32 cellular contexts compared by ENCODE assay signal in the genomic region with DNA sequence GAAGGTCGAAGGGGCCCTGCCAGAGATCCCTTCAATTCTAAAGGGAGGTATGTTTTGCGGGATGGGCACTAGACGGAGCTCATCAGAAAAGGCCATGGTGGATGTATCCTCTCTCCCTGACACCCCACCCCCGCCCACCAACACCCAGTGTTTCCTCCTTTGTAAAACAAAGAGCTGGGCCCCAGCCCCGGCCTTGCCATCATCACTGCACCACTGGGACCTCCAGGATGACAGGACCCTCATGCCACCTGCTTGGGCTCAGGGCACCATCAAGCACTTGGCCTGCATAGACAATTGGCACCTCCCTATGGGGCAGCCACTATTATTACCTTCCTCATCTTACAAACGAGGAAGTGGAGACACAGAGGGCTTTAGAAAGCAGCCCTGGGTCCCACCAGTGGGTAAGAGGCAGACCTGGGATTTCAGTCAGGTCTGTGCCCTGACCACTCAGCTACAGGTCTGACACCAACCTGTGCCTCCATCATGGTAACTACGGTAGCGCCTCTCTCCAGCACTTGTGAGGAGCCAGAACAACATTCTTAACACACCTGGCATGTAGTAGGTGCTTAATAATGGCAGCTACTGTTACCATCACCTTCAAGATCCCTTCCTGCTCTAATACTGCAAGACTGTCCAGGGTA. TPM values are rescaled to one million over a fixed set of nuclear protein-coding genes. Genes with fewer than 3 reads are reported as not detected.
A peak's percentile ranks its signal among the peaks of the same experiment; 100 is the strongest.
DNase-seq lines count a peak whose midpoint lies in the region; ATAC-seq and TF ChIP-seq lines count a peak whose summit lies in the region.
"Had no signal": no experiment of that assay in that cellular context is flagged by ENCODE, and none has a peak within 500 bp of the region (broad histone marks: within the 10 kb centered on the region; RNA-seq: fewer than 3 reads in every experiment).

No MANE protein-coding gene starts in this region.

- peak overlapping the region; percentile 32 for H3K14ac ChIP-seq in neuronal stem cell (ENCODE audit: low read length)

- no peak overlapping the region for H4K8ac ChIP-seq in neuronal stem cell (ENCODE audit: low read depth, low read length)

- DNase-seq in activated effector memory CD4-positive, alpha-beta T cell treated with anti-CD3 and anti-CD28 coated beads, Interleukin-2, amount 50 U/mL, for 16 hours, result peak; percentile 19
- no peak for DNase-seq in activated effector memory CD4-positive, alpha-beta T cell treated with Interleukin-2 at 50 U/mL for 16 hours
- peak; percentile 55 for DNase-seq in coronary artery (ENCODE audit: low spot score)
- no peak for DNase-seq in neuronal stem cell (ENCODE audit: low spot score)
- peak; percentile 31 for DNase-seq in upper lobe of right lung
- DNase-seq in stimulated activated naive CD8-positive, alpha-beta T cell treated with anti-CD3 and anti-CD28 coated beads, Interleukin-15, amount 100 ng/mL, for 72 hours, result no peak
- DNase-seq: activated CD4-positive, alpha-beta T cell treated with anti-CD3 and anti-CD28 coated beads, Interleukin-2, amount 50 U/mL, for 48 hours; CD4-positive, alpha-beta memory T cell; glutamatergic neuron; GM23248; midbrain; naive B cell; NCI-H187; NCI-H2171 treated with DMSO at 0.1 percent for 48 hours; NCI-H510A; stimulated activated CD4-positive, alpha-beta T cell treated with anti-CD3 and anti-CD28 coated beads, Interleukin-15, amount 100 ng/mL, for 24 hours had no signal

- no peak overlapping the region for H3K27ac ChIP-seq in coronary artery
- H3K27ac ChIP-seq in neuronal stem cell (replicated peaks; ENCODE audit: low read length), result no peak overlapping the region
- no peak overlapping the region for H3K27ac ChIP-seq in upper lobe of right lung
- H3K27ac ChIP-seq: GM23248, psoas muscle, vagina had no signal

- intact Hi-C loops in upper lobe of right lung (cut with DNase I), result no loop called here

- H3K9ac ChIP-seq in neuronal stem cell (ENCODE audit: low read depth, low read length, poor library complexity), result no peak overlapping the region
- H3K9ac ChIP-seq: GM23248 had no signal

- no peak overlapping the region for H2AFZ ChIP-seq in neuronal stem cell (ENCODE audit: low read length)
- H2AFZ ChIP-seq: GM23248 had no signal

- H3K27me3 ChIP-seq in neuronal stem cell (ENCODE audit: control insufficient read depth in 3 of 3, insufficient read depth in 3 of 3, low read depth in 1 of 3, low read length in 3 of 3), result no peaks in the 10 kb centered on the region
- H3K27me3 ChIP-seq in upper lobe of right lung, result no peaks in the 10 kb centered on the region
- H3K27me3 ChIP-seq: breast epithelium, vagina had no signal

- H2BK15ac ChIP-seq in neuronal stem cell (ENCODE audit: low read length), result no peak overlapping the region

- no peak overlapping the region for H2BK120ac ChIP-seq in neuronal stem cell (ENCODE audit: low read depth, low read length)

- H3K9me3 ChIP-seq in neuronal stem cell (replicated peaks in 1 of 2; ENCODE audit: control insufficient read depth in 2 of 2, insufficient read depth in 1 of 2, low read depth in 1 of 2, low read length in 2 of 2), result peaks cover 0 to 4% of the 10 kb centered on the region in 2 donors
- no peaks in the 10 kb centered on the region for H3K9me3 ChIP-seq in upper lobe of right lung
- H3K9me3 ChIP-seq: breast epithelium, psoas muscle, vagina had no signal

- no peak overlapping the region for H2BK12ac ChIP-seq in neuronal stem cell (ENCODE audit: low read length)

- H3K79me1 ChIP-seq in neuronal stem cell (ENCODE audit: low read depth, low read length), result no peaks in the 10 kb centered on the region

- no peak overlapping the region for H3K4ac ChIP-seq in neuronal stem cell (ENCODE audit: low read length)

- no peak overlapping the region for H3K4me2 ChIP-seq in neuronal stem cell (ENCODE audit: insufficient read depth, low read length, poor library complexity, severe bottlenecking)

- no peaks in the 10 kb centered on the region for H3K9me3 Mint-ChIP-seq in stimulated activated naive CD8-positive, alpha-beta T cell treated with anti-CD3 and anti-CD28 coated beads, Interleukin-15, amount 100 ng/mL, for 72 hours
- H3K9me3 Mint-ChIP-seq: activated naive CD4-positive, alpha-beta T cell treated with anti-CD3 and anti-CD28 coated beads, Interleukin-2, amount 50 U/mL, for 72 hours; activated T-helper 2 cell treated with anti-CD3 and anti-CD28 coated beads, Interferon-gamma antibody, Interleukin-2, Interleukin-4, amounts not matched to agents 10 μg/mL and 5 μg/mL and 100 μg/mL, durations not matched to agents 14 hours and 24 hours and 36 hours; CD4-positive, alpha-beta memory T cell; naive B cell; stimulated activated effector memory CD8-positive, alpha-beta T cell treated with anti-CD3 and anti-CD28 coated beads, Interleukin-12 subunit alpha, Interleukin-12 subunit beta, amount 100 ng/mL, for 72 hours; T-helper 1 cell treated with Interleukin-12 subunit alpha and Interleukin-12 subunit beta and Interleukin-4 antibody, amounts not matched to agents 30 μg/mL and 1 μg/mL, for 36 hours had no signal

- H3K4me1 Mint-ChIP-seq in stimulated activated naive CD8-positive, alpha-beta T cell treated with anti-CD3 and anti-CD28 coated beads, Interleukin-15, amount 100 ng/mL, for 72 hours, result no peaks in the 10 kb centered on the region
- H3K4me1 Mint-ChIP-seq: CD4-positive, alpha-beta memory T cell; IgD-negative memory B cell; stimulated activated effector memory CD8-positive, alpha-beta T cell treated with anti-CD3 and anti-CD28 coated beads, Interleukin-12 subunit alpha, Interleukin-12 subunit beta, amount 100 ng/mL, for 72 hours had no signal

- H4K91ac ChIP-seq in neuronal stem cell (ENCODE audit: low read depth, low read length, poor library complexity), result no peak overlapping the region

- TF ChIP-seq CTCF in coronary artery (IDR thresholded peaks at IDR 0.05) (no peak), upper lobe of right lung (IDR thresholded peaks at IDR 0.05) (no peak)

- no peak overlapping the region for H3K27ac Mint-ChIP-seq in stimulated activated naive CD8-positive, alpha-beta T cell treated with anti-CD3 and anti-CD28 coated beads, Interleukin-15, amount 100 ng/mL, for 72 hours
- H3K27ac Mint-ChIP-seq: activated naive CD4-positive, alpha-beta T cell treated with anti-CD3 and anti-CD28 coated beads, Interleukin-2, amount 50 U/mL, for 72 hours; activated T-helper 2 cell treated with anti-CD3 and anti-CD28 coated beads, Interferon-gamma antibody, Interleukin-2, Interleukin-4, amounts not matched to agents 10 μg/mL and 5 μg/mL and 100 μg/mL, durations not matched to agents 14 hours and 24 hours and 36 hours; IgD-negative memory B cell; stimulated activated effector memory CD8-positive, alpha-beta T cell treated with anti-CD3 and anti-CD28 coated beads, Interleukin-12 subunit alpha, Interleukin-12 subunit beta, amount 100 ng/mL, for 72 hours; T-helper 1 cell treated with Interleukin-12 subunit alpha and Interleukin-12 subunit beta and Interleukin-4 antibody, amounts not matched to agents 30 μg/mL and 1 μg/mL, for 36 hours had no signal

- peak overlapping the region; percentile 56 for H2AK5ac ChIP-seq in neuronal stem cell (ENCODE audit: low read depth, low read length)

- no peaks in the 10 kb centered on the region for H3K27me3 Mint-ChIP-seq in stimulated activated naive CD8-positive, alpha-beta T cell treated with anti-CD3 and anti-CD28 coated beads, Interleukin-15, amount 100 ng/mL, for 72 hours

- ATAC-seq in upper lobe of right lung (no peak), GM21390 (IDR thresholded peaks at IDR 0.05; ENCODE audit: unreplicated experiment) (no peak), GM18520 (IDR thresholded peaks at IDR 0.05; ENCODE audit: unreplicated experiment) (no peak)
- no peak for ATAC-seq in stimulated activated naive CD8-positive, alpha-beta T cell treated with anti-CD3 and anti-CD28 coated beads, Interleukin-15, amount 100 ng/mL, for 72 hours
- ATAC-seq: activated naive CD4-positive, alpha-beta T cell treated with anti-CD3 and anti-CD28 coated beads, Interleukin-2, amount 50 U/mL, for 72 hours; psoas muscle; stimulated activated effector memory CD8-positive, alpha-beta T cell treated with anti-CD3 and anti-CD28 coated beads, Interleukin-12 subunit alpha, Interleukin-12 subunit beta, amount 100 ng/mL, for 72 hours had no signal

- no peak overlapping the region for H3K23ac ChIP-seq in neuronal stem cell (ENCODE audit: low read depth, low read length, poor library complexity)

- H3K36me3 ChIP-seq in neuronal stem cell (replicated peaks in 1 of 2; ENCODE audit: control insufficient read depth in 2 of 2, insufficient read depth in 2 of 2, low read length in 2 of 2) (no peaks in the 10 kb centered on the region), upper lobe of right lung (no peaks in the 10 kb centered on the region)
- H3K36me3 ChIP-seq: breast epithelium, vagina had no signal

- no peak overlapping the region for H3K4me3 Mint-ChIP-seq in stimulated activated naive CD8-positive, alpha-beta T cell treated with anti-CD3 and anti-CD28 coated beads, Interleukin-15, amount 100 ng/mL, for 72 hours
- H3K4me3 Mint-ChIP-seq: CD4-positive, alpha-beta memory T cell; IgD-negative memory B cell; naive B cell; stimulated activated effector memory CD8-positive, alpha-beta T cell treated with anti-CD3 and anti-CD28 coated beads, Interleukin-12 subunit alpha, Interleukin-12 subunit beta, amount 100 ng/mL, for 72 hours; T-helper 1 cell treated with Interleukin-12 subunit alpha and Interleukin-12 subunit beta and Interleukin-4 antibody, amounts not matched to agents 30 μg/mL and 1 μg/mL, for 36 hours had no signal

- H2BK5ac ChIP-seq in neuronal stem cell (ENCODE audit: low read length), result no peak overlapping the region

- WGBS in neuronal stem cell (ENCODE audit: extremely low coverage in 2 of 2, insufficient read length in 2 of 2, insufficient replicate concordance in 1 of 2), 2 donors, result no CpG with 5 or more reads among the region's 8 CpGs

- H3K18ac ChIP-seq in neuronal stem cell (ENCODE audit: low read length), result no peak overlapping the region

- H3K4me1 ChIP-seq in neuronal stem cell (ENCODE audit: control insufficient read depth in 2 of 2, insufficient read depth in 1 of 2, low read depth in 1 of 2, low read length in 2 of 2), result peaks cover 0 to 1% of the 10 kb centered on the region in 2 donors
- no peaks in the 10 kb centered on the region for H3K4me1 ChIP-seq in upper lobe of right lung
- H3K4me1 ChIP-seq: breast epithelium, psoas muscle had no signal

- H3K4me3 ChIP-seq in coronary artery, result no peak overlapping the region
- no peak overlapping the region for H3K4me3 ChIP-seq in neuronal stem cell (ENCODE audit: low read length in 2 of 2)
- H3K4me3 ChIP-seq in upper lobe of right lung, result no peak overlapping the region
- H3K4me3 ChIP-seq: GM23248, psoas muscle had no signal

RNA-seq across cellular contexts. Expression of gene CALML3, which starts 2.0 kb away (rescaled TPM):
- not detected for polyA plus RNA-seq in neuronal stem cell (2013, experiment 1 of 2)
- polyA plus RNA-seq in neuronal stem cell (2013, experiment 2 of 2), result not detected
- not detected for total RNA-seq in upper lobe of right lung
- total RNA-seq: activated naive CD4-positive, alpha-beta T cell treated with anti-CD3 and anti-CD28 coated beads, Interleukin-2, amount 50 U/mL, for 72 hours; activated T-helper 2 cell treated with anti-CD3 and anti-CD28 coated beads, Interferon-gamma antibody, Interleukin-2, Interleukin-4, amounts not matched to agents 10 μg/mL and 5 μg/mL and 100 μg/mL, durations not matched to agents 14 hours and 24 hours and 36 hours; CD4-positive, alpha-beta memory T cell; epithelial cell of proximal tubule; fibroblast of villous mesenchyme; GM23248; liver; psoas muscle; sciatic nerve; SK-MEL-5; temporal lobe had no signal
- polyA plus RNA-seq: CD4-positive, alpha-beta memory T cell; GM23248; IgD-negative memory B cell; liver had no signal

RNA-seq across cellular contexts. Expression of gene CALML5, which starts 27.4 kb away (rescaled TPM):
- not detected for polyA plus RNA-seq in neuronal stem cell (2013, experiment 1 of 2)
- not detected for polyA plus RNA-seq in neuronal stem cell (2013, experiment 2 of 2)
- not detected for total RNA-seq in upper lobe of right lung
- total RNA-seq: activated naive CD4-positive, alpha-beta T cell treated with anti-CD3 and anti-CD28 coated beads, Interleukin-2, amount 50 U/mL, for 72 hours; activated T-helper 2 cell treated with anti-CD3 and anti-CD28 coated beads, Interferon-gamma antibody, Interleukin-2, Interleukin-4, amounts not matched to agents 10 μg/mL and 5 μg/mL and 100 μg/mL, durations not matched to agents 14 hours and 24 hours and 36 hours; CD4-positive, alpha-beta memory T cell; epithelial cell of proximal tubule; fibroblast of villous mesenchyme; GM23248; liver; psoas muscle; sciatic nerve; SK-MEL-5; temporal lobe had no signal
- polyA plus RNA-seq: CD4-positive, alpha-beta memory T cell; GM23248; IgD-negative memory B cell; liver; psoas muscle had no signal

Comparison
In these comparisons a context has a peak if more than half of its experiments do, and no peak if none do; other contexts are left out.
1. DNase-seq: peak in activated effector memory CD4-positive, alpha-beta T cell treated with anti-CD3 and anti-CD28 coated beads, Interleukin-2, amount 50 U/mL, for 16 hours (single experiment), coronary artery (single experiment) and upper lobe of right lung (single experiment); none in activated effector memory CD4-positive, alpha-beta T cell treated with Interleukin-2 at 50 U/mL for 16 hours (single experiment), neuronal stem cell (single experiment) and stimulated activated naive CD8-positive, alpha-beta T cell treated with anti-CD3 and anti-CD28 coated beads, Interleukin-15, amount 100 ng/mL, for 72 hours (0 of 2).